8 cellular contexts compared by ENCODE assay signal in the genomic region with DNA sequence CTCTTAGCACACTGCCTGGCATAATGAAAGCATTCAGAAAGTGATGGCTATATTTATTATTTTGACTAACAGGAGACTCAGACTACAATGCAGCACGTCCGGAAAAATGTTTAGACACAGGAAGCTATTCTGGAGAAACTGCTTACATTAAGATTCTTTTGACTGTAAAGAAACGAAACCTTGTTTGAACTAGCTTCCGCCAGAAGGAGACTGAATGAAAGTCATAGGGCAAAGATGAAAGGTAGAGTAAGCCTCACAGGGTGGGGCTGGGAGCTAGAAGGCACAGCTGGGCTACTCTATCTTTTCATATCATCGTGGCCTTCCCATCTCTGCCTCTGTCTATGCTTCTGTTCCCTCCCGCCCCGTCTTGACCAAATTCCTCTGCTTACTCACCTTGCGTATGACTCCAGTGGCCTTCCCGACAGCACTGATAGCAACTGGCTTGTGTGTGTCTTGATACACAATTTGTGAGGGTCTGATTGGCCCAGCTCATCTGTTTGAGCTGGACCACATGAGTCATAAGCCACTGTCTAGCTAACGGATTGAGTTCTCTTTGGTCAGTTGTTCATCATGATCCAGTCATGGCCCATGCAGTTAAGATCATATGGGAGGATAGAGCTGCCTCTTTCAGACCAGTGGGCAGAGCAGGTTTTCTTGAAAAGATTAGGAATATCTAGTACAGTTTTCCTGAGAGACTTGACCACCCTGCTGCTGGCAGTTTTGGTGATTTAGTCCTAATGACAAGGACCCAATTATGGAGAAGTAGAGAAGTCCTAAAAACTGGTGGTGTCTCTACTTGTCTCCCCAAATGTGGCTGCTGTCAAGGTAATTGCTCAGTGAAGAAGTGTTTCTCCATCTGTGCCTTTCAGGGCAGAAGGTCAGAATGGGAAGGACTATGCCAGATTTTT.
DNase-seq lines count a peak whose midpoint lies in the region; ATAC-seq, FAIRE-seq and TF ChIP-seq lines count a peak whose summit lies in the region.

No MANE protein-coding gene starts in this region.

- H3K9me3 ChIP-seq in hepatocyte (ENCODE audit: low read depth) (no peaks in the 10 kb centered on the region), BE2C (no peaks in the 10 kb centered on the region)

- FAIRE-seq in HTR-8/SVneo (lab: Jason Lieb, UNC) = peak; percentile 86

- DNase-seq in A172 (ENCODE audit: low spot score) (peak; percentile 95), HTR-8/SVneo (ENCODE audit: insufficient read length, low spot score) (peak; percentile 61), hepatocyte (ENCODE audit: low spot score) (peak; percentile 55), GM23338 (ENCODE audit: low spot score) (no peak), BE2C (no peak)
- peak; percentile 67 to 70 for DNase-seq in activated T-cell treated with anti-CD3 and anti-CD28 coated beads, Interleukin-2, amount 50 U/mL, for 72 hours
- DNase-seq in stimulated activated CD8-positive, alpha-beta memory T cell treated with anti-CD3 and anti-CD28 coated beads, Interleukin-4, amount 100 ng/mL, for 48 hours = peak; percentile 66

- H3K27me3 ChIP-seq in hepatocyte = no peaks in the 10 kb centered on the region
- no peaks in the 10 kb centered on the region for H3K27me3 ChIP-seq in GM23338 (ENCODE audit: insufficient read depth)
- H3K27me3 ChIP-seq in BE2C = no peaks in the 10 kb centered on the region

- no peaks in the 10 kb centered on the region for H3F3A ChIP-seq in GM23338 (replicated peaks; ENCODE audit: low read depth)

- TF ChIP-seq CTCF in hepatocyte (IDR thresholded peaks at IDR 0.05; ENCODE audit: poor library complexity) (no peak), GM23338 (conservative IDR thresholded peaks at IDR 0.05; ENCODE audit: low read depth in 2 of 2) (no peak), BE2C (IDR thresholded peaks at IDR 0.05; ENCODE audit: low read depth, low read length) (no peak)

- no peaks in the 10 kb centered on the region for H3K27me3 Mint-ChIP-seq in activated T-cell treated with anti-CD3 and anti-CD28 coated beads, Interleukin-2, amount 50 U/mL, for 72 hours (ENCODE audit: low read depth)
- H3K27me3 Mint-ChIP-seq in GM23338 (ENCODE audit: insufficient read depth, low read depth, poor library complexity) = no peaks in the 10 kb centered on the region

- peaks cover 24% of the 10 kb centered on the region for H3K4me1 ChIP-seq in hepatocyte (ENCODE audit: insufficient read depth)
- H3K4me1 ChIP-seq in GM23338 (ENCODE audit: insufficient read depth) = no peaks in the 10 kb centered on the region; the same call in 1 of the 2 replicates
- H3K4me1 ChIP-seq in BE2C = peaks cover 28% of the 10 kb centered on the region

- H3K36me3 Mint-ChIP-seq in activated T-cell treated with anti-CD3 and anti-CD28 coated beads, Interleukin-2, amount 50 U/mL, for 72 hours (ENCODE audit: insufficient read depth in 2 of 2) = peaks cover 3 to 4% of the 10 kb centered on the region in 2 donors
- peaks cover 19% of the 10 kb centered on the region; the same call in 2 of the 3 replicates for H3K36me3 Mint-ChIP-seq in GM23338 (ENCODE audit: low read depth)

- H3K27ac ChIP-seq in hepatocyte (peak overlapping the region; percentile 79), GM23338 (ENCODE audit: low read depth) (no peak overlapping the region)

- H3K36me3 ChIP-seq in hepatocyte (replicated peaks; ENCODE audit: insufficient read depth, low read depth) (no peaks in the 10 kb centered on the region), GM23338 (ENCODE audit: insufficient read depth) (no peaks in the 10 kb centered on the region), BE2C (no peaks in the 10 kb centered on the region)

- H2AFZ ChIP-seq in hepatocyte (no peak overlapping the region), GM23338 (no peak overlapping the region)

- H3K9me3 Mint-ChIP-seq in activated T-cell treated with anti-CD3 and anti-CD28 coated beads, Interleukin-2, amount 50 U/mL, for 72 hours = peaks cover 0 to 2% of the 10 kb centered on the region in 2 donors
- H3K9me3 Mint-ChIP-seq in GM23338 = peaks cover 19% of the 10 kb centered on the region

- H3K4me3 ChIP-seq in hepatocyte = no peak overlapping the region
- H3K4me3 ChIP-seq in GM23338 = no peak overlapping the region
- H3K4me3 ChIP-seq in BE2C (ENCODE audit: low read depth, low read length) = no peak overlapping the region

- peak; percentile 90 to 92 for ATAC-seq in activated T-cell treated with anti-CD3 and anti-CD28 coated beads, Interleukin-2, amount 50 U/mL, for 72 hours (replicated peaks in 1 of 2)
- ATAC-seq in GM19452 (IDR thresholded peaks at IDR 0.05; ENCODE audit: unreplicated experiment) (no peak), GM23338 (no peak)

- H4K20me1 ChIP-seq in hepatocyte (ENCODE audit: insufficient read depth, poor library complexity, severe bottlenecking) = no peaks in the 10 kb centered on the region
- H4K20me1 ChIP-seq in GM23338 (replicated peaks; ENCODE audit: insufficient read depth) = no peaks in the 10 kb centered on the region

- H3K4me3 Mint-ChIP-seq in activated T-cell treated with anti-CD3 and anti-CD28 coated beads, Interleukin-2, amount 50 U/mL, for 72 hours = peak overlapping the region; percentile 74 to 81
- H3K4me3 Mint-ChIP-seq in GM23338 = no peak overlapping the region

- WGBS in hepatocyte (ENCODE audit: low lambda C conversion rate, missing lambda C conversion rate) = 43% methylated on average over 10 of the region's 10 CpGs

- H3K27ac Mint-ChIP-seq in activated T-cell treated with anti-CD3 and anti-CD28 coated beads, Interleukin-2, amount 50 U/mL, for 72 hours = peak overlapping the region; percentile 81
- H3K27ac Mint-ChIP-seq in GM23338 = no peak overlapping the region

- no peaks in the 10 kb centered on the region for H3K79me2 ChIP-seq in hepatocyte
- H3K79me2 ChIP-seq in GM23338 (replicated peaks; ENCODE audit: insufficient read depth) = no peaks in the 10 kb centered on the region

- no peaks in the 10 kb centered on the region for H3K9me2 ChIP-seq in hepatocyte (replicated peaks; ENCODE audit: insufficient read depth)
- H3K9me2 ChIP-seq in GM23338 (ENCODE audit: insufficient read depth) = no peaks in the 10 kb centered on the region

- H3K4me1 Mint-ChIP-seq in activated T-cell treated with anti-CD3 and anti-CD28 coated beads, Interleukin-2, amount 50 U/mL, for 72 hours (ENCODE audit: low read depth) = peaks cover 51% of the 10 kb centered on the region
- peaks cover 11% of the 10 kb centered on the region for H3K4me1 Mint-ChIP-seq in GM23338

- peak overlapping the region; percentile 37 for H3K4me2 ChIP-seq in hepatocyte
- no peak overlapping the region for H3K4me2 ChIP-seq in GM23338

TF ChIP-seq in GM23338, 12 proteins besides CTCF, POLR2A, EP300 and RAD21 (continues in another document):
- TF ChIP-seq, protein P1, sequence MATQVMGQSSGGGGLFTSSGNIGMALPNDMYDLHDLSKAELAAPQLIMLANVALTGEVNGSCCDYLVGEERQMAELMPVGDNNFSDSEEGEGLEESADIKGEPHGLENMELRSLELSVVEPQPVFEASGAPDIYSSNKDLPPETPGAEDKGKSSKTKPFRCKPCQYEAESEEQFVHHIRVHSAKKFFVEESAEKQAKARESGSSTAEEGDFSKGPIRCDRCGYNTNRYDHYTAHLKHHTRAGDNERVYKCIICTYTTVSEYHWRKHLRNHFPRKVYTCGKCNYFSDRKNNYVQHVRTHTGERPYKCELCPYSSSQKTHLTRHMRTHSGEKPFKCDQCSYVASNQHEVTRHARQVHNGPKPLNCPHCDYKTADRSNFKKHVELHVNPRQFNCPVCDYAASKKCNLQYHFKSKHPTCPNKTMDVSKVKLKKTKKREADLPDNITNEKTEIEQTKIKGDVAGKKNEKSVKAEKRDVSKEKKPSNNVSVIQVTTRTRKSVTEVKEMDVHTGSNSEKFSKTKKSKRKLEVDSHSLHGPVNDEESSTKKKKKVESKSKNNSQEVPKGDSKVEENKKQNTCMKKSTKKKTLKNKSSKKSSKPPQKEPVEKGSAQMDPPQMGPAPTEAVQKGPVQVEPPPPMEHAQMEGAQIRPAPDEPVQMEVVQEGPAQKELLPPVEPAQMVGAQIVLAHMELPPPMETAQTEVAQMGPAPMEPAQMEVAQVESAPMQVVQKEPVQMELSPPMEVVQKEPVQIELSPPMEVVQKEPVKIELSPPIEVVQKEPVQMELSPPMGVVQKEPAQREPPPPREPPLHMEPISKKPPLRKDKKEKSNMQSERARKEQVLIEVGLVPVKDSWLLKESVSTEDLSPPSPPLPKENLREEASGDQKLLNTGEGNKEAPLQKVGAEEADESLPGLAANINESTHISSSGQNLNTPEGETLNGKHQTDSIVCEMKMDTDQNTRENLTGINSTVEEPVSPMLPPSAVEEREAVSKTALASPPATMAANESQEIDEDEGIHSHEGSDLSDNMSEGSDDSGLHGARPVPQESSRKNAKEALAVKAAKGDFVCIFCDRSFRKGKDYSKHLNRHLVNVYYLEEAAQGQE (IDR thresholded peaks at IDR 0.05; ENCODE audit: unreplicated experiment) = no peak
- TF ChIP-seq ZNF331 (CRISPR knock-in tag; IDR thresholded peaks at IDR 0.05; ENCODE audit: low read depth) = no peak
- TF ChIP-seq, protein P2, sequence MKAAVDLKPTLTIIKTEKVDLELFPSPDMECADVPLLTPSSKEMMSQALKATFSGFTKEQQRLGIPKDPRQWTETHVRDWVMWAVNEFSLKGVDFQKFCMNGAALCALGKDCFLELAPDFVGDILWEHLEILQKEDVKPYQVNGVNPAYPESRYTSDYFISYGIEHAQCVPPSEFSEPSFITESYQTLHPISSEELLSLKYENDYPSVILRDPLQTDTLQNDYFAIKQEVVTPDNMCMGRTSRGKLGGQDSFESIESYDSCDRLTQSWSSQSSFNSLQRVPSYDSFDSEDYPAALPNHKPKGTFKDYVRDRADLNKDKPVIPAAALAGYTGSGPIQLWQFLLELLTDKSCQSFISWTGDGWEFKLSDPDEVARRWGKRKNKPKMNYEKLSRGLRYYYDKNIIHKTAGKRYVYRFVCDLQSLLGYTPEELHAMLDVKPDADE (IDR thresholded peaks at IDR 0.05) = no peak
- TF ChIP-seq POLR2AphosphoS5 (IDR thresholded peaks at IDR 0.05; ENCODE audit: low read depth) = no peak
- TF ChIP-seq EZH2 (IDR thresholded peaks at IDR 0.05; ENCODE audit: low read depth, unreplicated experiment) = no peak
- TF ChIP-seq NANOG (IDR thresholded peaks at IDR 0.05; ENCODE audit: borderline replicate concordance) = no peak
- TF ChIP-seq CREB1 (CRISPR knock-in tag; IDR thresholded peaks at IDR 0.05; ENCODE audit: low read depth) = no peak

Comparison
In these comparisons a context has a peak if more than half of its experiments do, and no peak if none do; other contexts are left out.
1. DNase-seq: peak in A172 (single experiment), HTR-8/SVneo (single experiment), activated T-cell treated with anti-CD3 and anti-CD28 coated beads, Interleukin-2, amount 50 U/mL, for 72 hours (2 of 2), hepatocyte (single experiment) and stimulated activated CD8-positive, alpha-beta memory T cell treated with anti-CD3 and anti-CD28 coated beads, Interleukin-4, amount 100 ng/mL, for 48 hours (single experiment); none in GM23338 (single experiment) and BE2C (single experiment).
2. ATAC-seq: peak in activated T-cell treated with anti-CD3 and anti-CD28 coated beads, Interleukin-2, amount 50 U/mL, for 72 hours (2 of 2); none in GM19452 (single experiment) and GM23338 (single experiment).